ENCODE assay signal across 9 cellular contexts in the genomic region with DNA sequence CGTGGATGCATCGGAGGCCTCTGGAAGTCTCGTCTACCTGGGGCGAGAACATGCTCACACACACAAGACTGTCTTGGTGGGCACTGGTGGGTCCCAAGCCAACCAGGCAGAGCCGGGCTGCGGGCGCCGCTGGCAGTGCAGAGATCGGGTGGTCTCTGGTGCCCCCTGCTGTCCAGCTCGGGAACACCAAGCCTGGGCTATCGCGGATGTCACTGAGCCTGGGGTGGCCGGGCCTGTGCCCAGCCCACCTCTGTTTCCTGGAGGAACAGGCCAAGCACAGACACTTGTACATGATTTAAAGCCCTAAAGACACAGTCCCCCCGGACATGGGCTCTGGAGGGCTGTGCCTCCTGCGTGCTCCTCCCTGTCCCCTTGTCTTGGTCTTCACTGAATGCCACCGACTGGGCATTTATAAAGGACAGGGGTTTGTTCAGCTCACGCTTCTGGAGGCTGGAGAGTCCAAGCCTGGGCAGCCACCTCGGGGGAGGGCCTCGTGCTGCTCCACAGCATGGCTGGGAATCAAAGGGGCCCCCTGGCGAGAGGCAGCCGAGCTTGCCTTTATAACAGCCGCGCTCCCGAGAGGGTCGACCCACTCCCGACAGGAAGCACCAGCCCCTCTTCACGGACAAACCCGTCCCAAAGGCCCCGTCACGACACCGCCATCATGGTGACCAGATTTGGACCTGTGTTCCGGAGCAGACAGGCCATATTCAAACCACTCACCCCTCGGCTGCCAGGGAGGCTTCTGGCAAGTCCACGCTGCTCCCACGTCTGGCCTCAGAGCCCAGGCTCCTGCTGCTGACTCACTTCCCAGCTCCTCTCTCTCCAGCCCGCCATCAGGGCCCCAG. TPM values are rescaled to one million over a fixed set of nuclear protein-coding genes. Genes with fewer than 3 reads are reported as not detected.
A peak's percentile ranks its signal among the peaks of the same experiment; 100 is the strongest.
DNase-seq lines count a peak whose midpoint lies in the region; ATAC-seq and TF ChIP-seq lines count a peak whose summit lies in the region.
"Had no signal": no experiment of that assay in that cellular context is flagged by ENCODE, and none has a peak within 500 bp of the region (broad histone marks: within the 10 kb centered on the region; RNA-seq: fewer than 3 reads in every experiment).

No MANE protein-coding gene starts in this region.

- H3K9ac ChIP-seq in fibroblast of lung (ENCODE audit: insufficient read depth, low read length) (no peak overlapping the region), neural cell (ENCODE audit: low read length) (no peak overlapping the region)

- no peaks in the 10 kb centered on the region for H3K9me3 ChIP-seq in Panc1 (ENCODE audit: control insufficient read depth, insufficient read depth, low read depth, low read length)
- peaks cover 1% of the 10 kb centered on the region for H3K9me3 ChIP-seq in fibroblast of lung (ENCODE audit: control insufficient read depth, insufficient read depth, low read depth, low read length)
- no peaks in the 10 kb centered on the region for H3K9me3 ChIP-seq in neural cell (ENCODE audit: low read length)

- H3K27ac Mint-ChIP-seq in stimulated activated naive CD8-positive, alpha-beta T cell treated with anti-CD3 and anti-CD28 coated beads, Interleukin-15, amount 100 ng/mL, for 72 hours: no peak overlapping the region

- TF ChIP-seq CTCF in GM10266 (IDR thresholded peaks at IDR 0.05; ENCODE audit: control insufficient read depth, insufficient read depth, low read depth, missing control alignments) (peak; percentile 97), Panc1 (IDR thresholded peaks at IDR 0.05) (peak; percentile 94), fibroblast of lung (conservative IDR thresholded peaks at IDR 0.05 in 1 of 2, IDR thresholded peaks at IDR 0.05 in 1 of 2; ENCODE audit: low read depth in 1 of 2, low read length in 2 of 2) (peak; percentile 76 to 88), neural cell (IDR thresholded peaks at IDR 0.05; ENCODE audit: poor library complexity, severe bottlenecking) (peak; percentile 95)

- H3K27me3 ChIP-seq in Panc1 (ENCODE audit: control insufficient read depth, insufficient read depth, low read length) (no peaks in the 10 kb centered on the region), fibroblast of lung (ENCODE audit: control insufficient read depth, insufficient read depth, low read length) (peaks cover 2% of the 10 kb centered on the region), neural cell (ENCODE audit: insufficient read depth, low read depth, low read length) (no peaks in the 10 kb centered on the region)

- no peak for TF ChIP-seq EP300 in neural cell (conservative IDR thresholded peaks at IDR 0.05; ENCODE audit: poor library complexity, severe bottlenecking)

- DNase-seq in GM10266 (ENCODE audit: extremely low spot score): peak; percentile 86
- DNase-seq in Panc1 (ENCODE audit: low read depth, low spot score): peak; percentile 20
- peak; percentile 87 to 89 for DNase-seq in activated T-cell treated with anti-CD3 and anti-CD28 coated beads, Interleukin-2, amount 50 U/mL, for 48 hours
- peak; percentile 24 to 32 for DNase-seq in fibroblast of lung (ENCODE audit: low read depth in 2 of 2)
- peak; percentile 78 to 86 for DNase-seq in stimulated activated naive CD8-positive, alpha-beta T cell treated with anti-CD3 and anti-CD28 coated beads, Interleukin-15, amount 100 ng/mL, for 72 hours
- no peak for DNase-seq in NCI-H774 (lab: John Stamatoyannopoulos, UW)

- H3K79me2 ChIP-seq in fibroblast of lung (ENCODE audit: control insufficient read depth, insufficient read depth, low read length) (no peaks in the 10 kb centered on the region), neural cell (replicated peaks; ENCODE audit: insufficient read depth, low read length) (no peaks in the 10 kb centered on the region)

- peaks cover 11 to 15% of the 10 kb centered on the region in 2 donors for H3K9me3 Mint-ChIP-seq in stimulated activated naive CD8-positive, alpha-beta T cell treated with anti-CD3 and anti-CD28 coated beads, Interleukin-15, amount 100 ng/mL, for 72 hours

- H3K27ac ChIP-seq in Panc1 (ENCODE audit: low read length) (no peak overlapping the region), fibroblast of lung (ENCODE audit: insufficient read depth, low read length) (no peak overlapping the region), neural cell (ENCODE audit: low read length) (no peak overlapping the region)

- ATAC-seq in HG03342 (IDR thresholded peaks at IDR 0.05; ENCODE audit: unreplicated experiment): peak; percentile 77
- peak; percentile 91 for ATAC-seq in Panc1
- peak; percentile 89 for ATAC-seq in stimulated activated naive CD8-positive, alpha-beta T cell treated with anti-CD3 and anti-CD28 coated beads, Interleukin-15, amount 100 ng/mL, for 72 hours

- peaks cover 22% of the 10 kb centered on the region for H3K27me3 Mint-ChIP-seq in stimulated activated naive CD8-positive, alpha-beta T cell treated with anti-CD3 and anti-CD28 coated beads, Interleukin-15, amount 100 ng/mL, for 72 hours

- peak; percentile 94 for TF ChIP-seq RAD21 in neural cell (conservative IDR thresholded peaks at IDR 0.05)

- H3K36me3 ChIP-seq in Panc1 (ENCODE audit: control insufficient read depth, insufficient read depth, low read length) (no peaks in the 10 kb centered on the region), fibroblast of lung (ENCODE audit: control insufficient read depth, insufficient read depth, low read length) (no peaks in the 10 kb centered on the region), neural cell (ENCODE audit: insufficient read depth, low read length) (no peaks in the 10 kb centered on the region)

- no peaks in the 10 kb centered on the region for H3K4me1 ChIP-seq in Panc1 (ENCODE audit: control insufficient read depth, insufficient read depth, low read length)
- H3K4me1 ChIP-seq in fibroblast of lung (ENCODE audit: control insufficient read depth, extremely low read depth, insufficient read depth, low read length): no peaks in the 10 kb centered on the region

- intact Hi-C loops in Panc1 (cut with micrococcal nuclease; ENCODE audit: unreplicated experiment): loop anchor here (1.0 kb wide), 1 partner anchor 83 kb away; no protein-coding TSS in a partner anchor

- no peak overlapping the region for H3K4me3 Mint-ChIP-seq in stimulated activated naive CD8-positive, alpha-beta T cell treated with anti-CD3 and anti-CD28 coated beads, Interleukin-15, amount 100 ng/mL, for 72 hours

- no TSS peak for BruUV-seq in Panc1 (replicated peaks; lab: Mats Ljungman, UMichigan)

- H3K9me2 ChIP-seq in neural cell (ENCODE audit: insufficient read depth, low read length): no peaks in the 10 kb centered on the region

- CTCF ChIA-PET in Panc1 (lab: Charles Lee): interaction anchor here (0.7 to 2.1 kb wide), 3 partner anchors 17 to 85 kb away, joined by 3 to 15 read pairs (median 8); no protein-coding TSS in a partner anchor

- H3K4me2 ChIP-seq in fibroblast of lung (ENCODE audit: extremely low read depth, insufficient read depth, low read length): no peak overlapping the region
- no peak overlapping the region for H3K4me2 ChIP-seq in neural cell (ENCODE audit: low read length)

- H3K4me1 Mint-ChIP-seq in stimulated activated naive CD8-positive, alpha-beta T cell treated with anti-CD3 and anti-CD28 coated beads, Interleukin-15, amount 100 ng/mL, for 72 hours: no peaks in the 10 kb centered on the region

- no peaks in the 10 kb centered on the region for H3F3A ChIP-seq in neural cell (ENCODE audit: insufficient read depth, low read length, poor library complexity, severe bottlenecking)

- H4K20me1 ChIP-seq in fibroblast of lung (ENCODE audit: control insufficient read depth, extremely low read depth, insufficient read depth, low read length) (no peaks in the 10 kb centered on the region), neural cell (ENCODE audit: insufficient read depth) (no peaks in the 10 kb centered on the region)

- H2AFZ ChIP-seq in fibroblast of lung (ENCODE audit: low read length) (no peak overlapping the region), neural cell (ENCODE audit: low read depth, low read length) (no peak overlapping the region)

- POLR2A ChIA-PET in Panc1 (lab: Charles Lee): no interaction called here

- H3K4me3 ChIP-seq in Panc1 (ENCODE audit: low read depth in 2 of 2, low read length in 2 of 2): no peak overlapping the region
- H3K4me3 ChIP-seq in fibroblast of lung (replicated peaks in 1 of 4; ENCODE audit: control extremely low read depth in 1 of 4, insufficient read depth in 1 of 4, low read depth in 3 of 4, low read length in 4 of 4): no peak overlapping the region
- no peak overlapping the region for H3K4me3 ChIP-seq in neural cell (ENCODE audit: low read length)

- in situ Hi-C loops in Panc1 (cut with HindIII; ENCODE audit: low pct_unique_long_range_greater_than_20kb, low sequenced_read_pairs): no loop called here

TF ChIP-seq in neural cell, 6 proteins besides CTCF, POLR2A, EP300 and RAD21:
- TF ChIP-seq EZH2 (IDR thresholded peaks at IDR 0.05; ENCODE audit: borderline replicate concordance, insufficient read depth, low read length, poor library complexity, severe bottlenecking) (no peak), SMC3 (conservative IDR thresholded peaks at IDR 0.05; ENCODE audit: poor library complexity) (peak; percentile 86)

RNA-seq across cellular contexts. Expression of gene OTOS, which starts 3.6 kb away (rescaled TPM):
- total RNA-seq in Panc1 (2021; ENCODE audit: unreplicated experiment) (not detected), fibroblast of lung (not detected in 2 replicates)
- polyA plus RNA-seq in Panc1 (2012; ENCODE audit: insufficient read length): not detected
- polyA plus RNA-seq in fibroblast of lung (not detected in 2 replicates), neural cell (not detected in 2 replicates)
- polyA plus RNA-seq in fibroblast of lung (2012): not detected in 2 replicates
- polyA minus RNA-seq in fibroblast of lung (ENCODE audit: low replicate concordance) (not detected in 2 replicates), neural cell (not detected in 2 replicates)
- total RNA-seq: glomerular endothelial cell had no signal

RNA-seq across cellular contexts. Expression of gene COPS9, which starts 7.9 kb away (rescaled TPM):
- total RNA-seq in Panc1 (2021; ENCODE audit: unreplicated experiment): 134 TPM
- 151 TPM for polyA plus RNA-seq in Panc1 (2012; ENCODE audit: insufficient read length)
- total RNA-seq in fibroblast of lung: 104 and 135 TPM in 2 replicates
- polyA plus RNA-seq in fibroblast of lung: 176 and 191 TPM in 2 replicates
- polyA plus RNA-seq in fibroblast of lung (2012): 338 and 433 TPM in 2 replicates
- polyA minus RNA-seq in fibroblast of lung (ENCODE audit: low replicate concordance): 8.1 and 21.4 TPM in 2 replicates
- 295 and 359 TPM in 2 replicates for polyA plus RNA-seq in neural cell
- 48.0 and 50.1 TPM in 2 replicates for polyA minus RNA-seq in neural cell
